ENCODE assay signal across 8 cellular contexts in genomic region chr10:33334170-33334838, GRCh38. TPM values are rescaled to one million over a fixed set of nuclear protein-coding genes. Genes with fewer than 3 reads are reported as not detected.
A peak's percentile ranks its signal among the peaks of the same experiment; 100 is the strongest.
DNase-seq lines count a peak whose midpoint lies in the region; ATAC-seq and TF ChIP-seq lines count a peak whose summit lies in the region.

NRP1 (minus strand) TSS chr10:33334667; CDS start chr10:33334382, 285 bp downstream.

- peak; percentile 23 to 24 for ATAC-seq in gastrocnemius medialis

- H3K9me3 Mint-ChIP-seq in brain: peaks cover 0 to 4% (median 0%) of the 10 kb centered on the region in 5 experiments

- peaks cover 76% of the 10 kb centered on the region for H3K27me3 ChIP-seq in iPS-20b (ENCODE audit: insufficient read depth, low read length)
- H3K27me3 ChIP-seq in gastrocnemius medialis: no peaks in the 10 kb centered on the region

- H3K4me1 Mint-ChIP-seq in brain: peaks cover 58% of the 10 kb centered on the region

- no peak within 1 kb of the TSS for H3K27ac ChIP-seq in iPS-20b (ENCODE audit: low read length)
- H3K27ac ChIP-seq in gastrocnemius medialis: peak within 1 kb of the TSS; percentile 87 to 94 (median 93)

- H3K4me3 ChIP-seq in iPS-20b (ENCODE audit: low read length): peak within 1 kb of the TSS; percentile 74
- H3K4me3 ChIP-seq in gastrocnemius medialis: peak within 1 kb of the TSS; percentile 82 to 98 (median 91)

- H3K36me3 ChIP-seq in iPS-20b (ENCODE audit: insufficient read depth, low read depth, low read length) (no peaks in the 10 kb centered on the region), gastrocnemius medialis (no peaks in the 10 kb centered on the region)

- peak within 1 kb of the TSS; percentile 85 to 96 (median 93) for H3K4me3 Mint-ChIP-seq in brain

- TF ChIP-seq CTCF in brain (conservative IDR thresholded peaks at IDR 0.05): no peak
- TF ChIP-seq CTCF in gastrocnemius medialis (IDR thresholded peaks at IDR 0.05 in 4 of 5, conservative IDR thresholded peaks at IDR 0.05 in 1 of 5): no peak

- H3K27ac Mint-ChIP-seq in brain: peak within 1 kb of the TSS; percentile 74 to 96 (median 94)

- H3K9ac ChIP-seq in iPS-20b (ENCODE audit: low read depth, low read length): peak within 1 kb of the TSS; percentile 54

- TF ChIP-seq POLR2A in gastrocnemius medialis (IDR thresholded peaks at IDR 0.05): peak in 1 of 2 donors; percentile 31

- intact Hi-C loops in gastrocnemius medialis (cut with DNase I; ENCODE audit: low total_unique reads): loop anchor here (5.0 to 10.0 kb wide), 3 partner anchors 128 to 473 kb away; partner anchors contain the start of gene ITGB1

- H3K27me3 Mint-ChIP-seq in brain: peaks cover 45% of the 10 kb centered on the region

- DNase-seq in activated T-cell treated with anti-CD3 and anti-CD28 coated beads, Interleukin-2, amount 50 U/mL, for 1 hour: peak; percentile 35
- no peak for DNase-seq in activated T-cell treated with anti-CD3 and anti-CD28 coated beads for 4 hours
- peak; percentile 30 for DNase-seq in NCI-H526 treated with DMSO at 0.1 percent for 48 hours (lab: John Stamatoyannopoulos, UW)
- DNase-seq in gastrocnemius medialis: peak; percentile 23 to 25
- no peak for DNase-seq in effector CD4-positive, alpha-beta T cell
- DNase-seq in activated gamma-delta T cell treated with Interleukin-2 at 50 U/mL for 16 hours: no peak

- H3K9me3 ChIP-seq in iPS-20b (ENCODE audit: insufficient read depth, low read depth, low read length) (no peaks in the 10 kb centered on the region), gastrocnemius medialis (no peaks in the 10 kb centered on the region)

- in situ Hi-C loops in gastrocnemius medialis (cut with MboI; ENCODE audit: low sequenced_read_pairs in 4 of 4): loop anchor here in 1 of 4 donors (10.0 kb wide), 1 partner anchor 140 kb away; no protein-coding TSS in a partner anchor

- peaks cover 9% of the 10 kb centered on the region for H3K36me3 Mint-ChIP-seq in brain

- H3K4me1 ChIP-seq in iPS-20b (ENCODE audit: insufficient read depth, low read length): no peaks in the 10 kb centered on the region; the same call in 1 of the 2 replicates
- peaks cover 39 to 53% of the 10 kb centered on the region in 2 donors for H3K4me1 ChIP-seq in gastrocnemius medialis

RNA-seq across cellular contexts. Expression of gene NRP1, which starts in this region (rescaled TPM):
- polyA plus RNA-seq in brain (ENCODE audit: insufficient read depth, low read depth, low replicate concordance): 11.6 TPM
- 10 to 100 TPM; 20.4 to 29.0 (median 22.1) TPM for total RNA-seq in gastrocnemius medialis

Comparison
In these comparisons a context has a peak if more than half of its experiments do, and no peak if none do; other contexts are left out.
1. DNase-seq: peak in activated T-cell treated with anti-CD3 and anti-CD28 coated beads, Interleukin-2, amount 50 U/mL, for 1 hour (single experiment), NCI-H526 treated with DMSO at 0.1 percent for 48 hours (single experiment) and gastrocnemius medialis (2 of 2); none in activated T-cell treated with anti-CD3 and anti-CD28 coated beads for 4 hours (single experiment), effector CD4-positive, alpha-beta T cell (single experiment) and activated gamma-delta T cell treated with Interleukin-2 at 50 U/mL for 16 hours (single experiment).